Comparison of ENCODE assay signal across 17 cellular contexts in the genomic region with DNA sequence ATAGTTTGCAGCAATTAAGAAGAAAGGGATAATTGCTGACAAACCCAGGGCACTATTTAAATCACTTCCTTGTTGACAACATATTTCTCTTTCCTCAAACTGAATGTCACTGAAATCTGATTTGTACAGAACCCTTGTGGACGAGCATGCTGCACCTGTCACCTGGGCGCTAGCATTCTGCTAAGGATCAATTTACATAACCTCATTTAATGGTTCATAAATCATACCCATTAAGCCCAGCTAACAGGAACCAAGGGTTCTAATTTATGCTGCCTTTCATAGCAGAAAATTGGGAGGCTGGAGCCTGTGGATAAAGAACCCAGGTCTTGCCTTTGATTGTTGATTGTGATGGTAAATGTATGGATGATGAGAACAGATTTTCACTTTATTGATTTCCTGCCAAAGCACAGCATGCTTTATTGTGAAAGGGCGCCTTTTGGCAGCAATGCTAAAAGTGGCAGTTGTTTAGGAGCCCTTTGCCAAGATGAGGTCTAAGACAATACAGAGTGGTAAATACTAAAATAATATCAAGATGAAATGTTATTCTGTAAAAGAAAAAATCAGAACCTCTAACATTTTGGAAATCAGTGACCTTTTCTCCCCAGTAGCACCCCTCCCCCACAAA.
DNase-seq lines count a peak whose midpoint lies in the region; ATAC-seq and TF ChIP-seq lines count a peak whose summit lies in the region.
"Had no signal": no experiment of that assay in that cellular context is flagged by ENCODE, and none has a peak within 500 bp of the region (broad histone marks: within the 10 kb centered on the region; RNA-seq: fewer than 3 reads in every experiment).

No MANE protein-coding gene starts in this region.

- H3K27me3 Mint-ChIP-seq in T-cell (peaks cover 8 to 9% of the 10 kb centered on the region in 2 donors), nephron progenitor cell (ENCODE audit: low read depth, poor library complexity) (peaks cover 44% of the 10 kb centered on the region)

- ATAC-seq in T-cell (replicated peaks in 1 of 4) (no peak), GM21390 (IDR thresholded peaks at IDR 0.05; ENCODE audit: unreplicated experiment) (no peak)

- H3K9me3 ChIP-seq in suprapubic skin, result no peaks in the 10 kb centered on the region
- H3K9me3 ChIP-seq: vagina had no signal

- TF ChIP-seq CTCF in suprapubic skin (IDR thresholded peaks at IDR 0.05) (no peak), nephron progenitor cell (IDR thresholded peaks at IDR 0.05) (no peak)

- 66% methylated on average over 3 of the region's 3 CpGs for WGBS in suprapubic skin

- POLR2A ChIA-PET in T-cell (lab: Charles Lee), result no interaction called here

- H3K9me3 Mint-ChIP-seq in T-cell, result peaks cover 0 to 3% (median 0%) of the 10 kb centered on the region in 3 donors
- H3K9me3 Mint-ChIP-seq in nephron progenitor cell, result no peaks in the 10 kb centered on the region
- H3K9me3 Mint-ChIP-seq: nephron had no signal

- no peaks in the 10 kb centered on the region for H3K4me1 ChIP-seq in suprapubic skin
- H3K4me1 ChIP-seq: vagina had no signal

- TF ChIP-seq POLR2A in suprapubic skin (IDR thresholded peaks at IDR 0.05), result no peak

- TF ChIP-seq EP300 in Ishikawa (IDR thresholded peaks at IDR 0.05; ENCODE audit: borderline replicate concordance) (no peak), suprapubic skin (IDR thresholded peaks at IDR 0.05) (no peak)

- TF ChIP-seq RAD21 in Ishikawa (IDR thresholded peaks at IDR 0.05; ENCODE audit: low read depth), result no peak

- H3K36me3 ChIP-seq in suprapubic skin, result no peaks in the 10 kb centered on the region
- H3K36me3 ChIP-seq: vagina had no signal

- peak; percentile 97 for DNase-seq in NCI-H187 treated with DMSO at 0.1 percent for 48 hours (lab: John Stamatoyannopoulos, UW)
- peak; percentile 96 for DNase-seq in NCI-H446 treated with DMSO at 0.1 percent for 48 hours (lab: John Stamatoyannopoulos, UW)
- peak; percentile 32 for DNase-seq in left kidney (ENCODE audit: low read depth, low spot score)
- DNase-seq in T-cell, result no peak
- DNase-seq in suprapubic skin (ENCODE audit: low spot score in 2 of 2), result no peak
- no peak for DNase-seq in nephron progenitor cell
- DNase-seq: activated naive CD4-positive, alpha-beta T cell treated with Interleukin-2 at 50 U/mL for 16 hours; immature natural killer cell; IMR-90; stimulated activated CD4-positive, alpha-beta T cell treated with anti-CD3 and anti-CD28 coated beads, Interleukin-12 subunit alpha, Interleukin-12 subunit beta, amount 100 ng/mL, for 4 hours; T-helper 1 cell had no signal

- H3K36me3 Mint-ChIP-seq in T-cell (no peaks in the 10 kb centered on the region), nephron progenitor cell (ENCODE audit: low read depth) (no peaks in the 10 kb centered on the region)
- H3K36me3 Mint-ChIP-seq: immature natural killer cell had no signal

- CTCF ChIA-PET in T-cell (lab: Charles Lee), result no interaction called here

- H3K4me1 Mint-ChIP-seq in T-cell, result no peaks in the 10 kb centered on the region
- H3K4me1 Mint-ChIP-seq in nephron progenitor cell, result peaks cover 9% of the 10 kb centered on the region
- H3K4me1 Mint-ChIP-seq: immature natural killer cell, nephron had no signal

- no peak overlapping the region for H3K27ac ChIP-seq in suprapubic skin
- H3K27ac ChIP-seq: coronary artery, vagina had no signal

- no peak overlapping the region for H3K4me3 Mint-ChIP-seq in T-cell
- no peak overlapping the region for H3K4me3 Mint-ChIP-seq in nephron progenitor cell
- H3K4me3 Mint-ChIP-seq: immature natural killer cell; nephron; stimulated activated naive CD8-positive, alpha-beta T cell treated with anti-CD3 and anti-CD28 coated beads, Interleukin-15, Interleukin-2, amounts not matched to agents 100 ng/mL and 50 ng/mL, for 24 hours had no signal

- no peak overlapping the region for H3K4me3 ChIP-seq in suprapubic skin
- H3K4me3 ChIP-seq: coronary artery, vagina had no signal

- H3K27me3 ChIP-seq in suprapubic skin, result no peaks in the 10 kb centered on the region
- H3K27me3 ChIP-seq: vagina had no signal

- H3K27ac Mint-ChIP-seq in T-cell (no peak overlapping the region), nephron progenitor cell (no peak overlapping the region)
- H3K27ac Mint-ChIP-seq: immature natural killer cell; nephron; stimulated activated naive CD8-positive, alpha-beta T cell treated with anti-CD3 and anti-CD28 coated beads, Interleukin-15, Interleukin-2, amounts not matched to agents 100 ng/mL and 50 ng/mL, for 24 hours had no signal

TF ChIP-seq in Ishikawa, 13 proteins besides CTCF, POLR2A, EP300 and RAD21:
- TF ChIP-seq NFIC (IDR thresholded peaks at IDR 0.05), result peak; percentile 43; the same call in 1 of the 2 replicates
- no peak for TF ChIP-seq FOXM1 (IDR thresholded peaks at IDR 0.05; ENCODE audit: borderline replicate concordance, low read depth)
- 0 out of 2 replicates have a peak, but pooled peaks have one; percentile 37 for TF ChIP-seq CEBPB (IDR thresholded peaks at IDR 0.05)
TF ChIP-seq in Ishikawa: peak in this region for 2.

Comparison
In these comparisons a context has a peak if more than half of its experiments do, and no peak if none do; other contexts are left out.
1. DNase-seq: peak in NCI-H187 treated with DMSO at 0.1 percent for 48 hours (single experiment), NCI-H446 treated with DMSO at 0.1 percent for 48 hours (single experiment) and left kidney (single experiment); none in T-cell (0 of 34), suprapubic skin (0 of 2) and nephron progenitor cell (single experiment).